Comparison of ENCODE assay signal across 1 cellular context in the genomic region with DNA sequence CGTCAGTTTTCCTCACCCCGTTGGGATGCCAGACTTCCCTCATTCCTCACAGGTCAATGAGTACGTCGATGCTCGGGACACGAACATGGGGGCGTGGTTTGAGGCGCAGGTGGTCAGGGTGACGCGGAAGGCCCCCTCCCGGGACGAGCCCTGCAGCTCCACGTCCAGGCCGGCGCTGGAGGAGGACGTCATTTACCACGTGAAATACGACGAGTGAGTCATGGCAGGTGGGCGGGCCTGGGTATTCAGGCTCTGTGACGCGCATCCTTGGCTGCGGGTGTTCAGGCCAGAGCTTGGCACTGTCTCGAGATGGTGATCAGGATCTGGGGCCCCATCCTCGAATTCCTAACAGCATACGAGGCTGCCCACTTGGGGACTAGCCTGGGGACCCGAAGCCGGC.
TF ChIP-seq lines count a peak whose summit lies in the region.

No MANE protein-coding gene starts in this region.

TF ChIP-seq in K562, 482 proteins besides CTCF, POLR2A, EP300 and RAD21:
- TF ChIP-seq, protein P1, sequence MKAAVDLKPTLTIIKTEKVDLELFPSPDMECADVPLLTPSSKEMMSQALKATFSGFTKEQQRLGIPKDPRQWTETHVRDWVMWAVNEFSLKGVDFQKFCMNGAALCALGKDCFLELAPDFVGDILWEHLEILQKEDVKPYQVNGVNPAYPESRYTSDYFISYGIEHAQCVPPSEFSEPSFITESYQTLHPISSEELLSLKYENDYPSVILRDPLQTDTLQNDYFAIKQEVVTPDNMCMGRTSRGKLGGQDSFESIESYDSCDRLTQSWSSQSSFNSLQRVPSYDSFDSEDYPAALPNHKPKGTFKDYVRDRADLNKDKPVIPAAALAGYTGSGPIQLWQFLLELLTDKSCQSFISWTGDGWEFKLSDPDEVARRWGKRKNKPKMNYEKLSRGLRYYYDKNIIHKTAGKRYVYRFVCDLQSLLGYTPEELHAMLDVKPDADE (conservative IDR thresholded peaks at IDR 0.05; ENCODE audit: control insufficient read depth, low read depth, low read length): no peak
- no peak for TF ChIP-seq SMARCA5 (IDR thresholded peaks at IDR 0.05)
- TF ChIP-seq CREM (IDR thresholded peaks at IDR 0.05; ENCODE audit: low read depth): 0 out of 2 replicates have a peak, but pooled peaks have one; percentile 21
- no peak for TF ChIP-seq ARNT (IDR thresholded peaks at IDR 0.05)
- no peak for TF ChIP-seq ZNF212 (CRISPR knock-in tag; IDR thresholded peaks at IDR 0.05)
- TF ChIP-seq NELFE (IDR thresholded peaks at IDR 0.05; ENCODE audit: insufficient read depth, insufficient read length): no peak
- TF ChIP-seq ZNF140 (CRISPR knock-in tag; IDR thresholded peaks at IDR 0.05): no peak
- TF ChIP-seq KAT2B (IDR thresholded peaks at IDR 0.05; ENCODE audit: low read depth, low read length): no peak
- TF ChIP-seq FOS (IDR thresholded peaks at IDR 0.05; ENCODE audit: extremely low read depth, insufficient read length): no peak
- no peak for TF ChIP-seq HCFC1 (IDR thresholded peaks at IDR 0.05; ENCODE audit: low read depth, low read length)
- TF ChIP-seq ELF2 (CRISPR knock-in tag; IDR thresholded peaks at IDR 0.05): no peak
- no peak for TF ChIP-seq TAF9B (IDR thresholded peaks at IDR 0.05; ENCODE audit: partially characterized antibody)
- no peak for TF ChIP-seq TCF7L2 (IDR thresholded peaks at IDR 0.05; ENCODE audit: low read depth, low read length)
- TF ChIP-seq, protein P2, sequence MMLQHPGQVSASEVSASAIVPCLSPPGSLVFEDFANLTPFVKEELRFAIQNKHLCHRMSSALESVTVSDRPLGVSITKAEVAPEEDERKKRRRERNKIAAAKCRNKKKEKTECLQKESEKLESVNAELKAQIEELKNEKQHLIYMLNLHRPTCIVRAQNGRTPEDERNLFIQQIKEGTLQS (IDR thresholded peaks at IDR 0.05): peak; percentile 42; the same call in 1 of the 2 replicates
- TF ChIP-seq, protein P2 (CRISPR knock-in tag; conservative IDR thresholded peaks at IDR 0.05): no peak
- peak; percentile 52 for TF ChIP-seq EGR1 (conservative IDR thresholded peaks at IDR 0.05)
- no peak for TF ChIP-seq ZNF445 (CRISPR knock-in tag; IDR thresholded peaks at IDR 0.05; ENCODE audit: low read depth)
- TF ChIP-seq ZNF23 (CRISPR knock-in tag; IDR thresholded peaks at IDR 0.05): no peak
- TF ChIP-seq, protein P3, sequence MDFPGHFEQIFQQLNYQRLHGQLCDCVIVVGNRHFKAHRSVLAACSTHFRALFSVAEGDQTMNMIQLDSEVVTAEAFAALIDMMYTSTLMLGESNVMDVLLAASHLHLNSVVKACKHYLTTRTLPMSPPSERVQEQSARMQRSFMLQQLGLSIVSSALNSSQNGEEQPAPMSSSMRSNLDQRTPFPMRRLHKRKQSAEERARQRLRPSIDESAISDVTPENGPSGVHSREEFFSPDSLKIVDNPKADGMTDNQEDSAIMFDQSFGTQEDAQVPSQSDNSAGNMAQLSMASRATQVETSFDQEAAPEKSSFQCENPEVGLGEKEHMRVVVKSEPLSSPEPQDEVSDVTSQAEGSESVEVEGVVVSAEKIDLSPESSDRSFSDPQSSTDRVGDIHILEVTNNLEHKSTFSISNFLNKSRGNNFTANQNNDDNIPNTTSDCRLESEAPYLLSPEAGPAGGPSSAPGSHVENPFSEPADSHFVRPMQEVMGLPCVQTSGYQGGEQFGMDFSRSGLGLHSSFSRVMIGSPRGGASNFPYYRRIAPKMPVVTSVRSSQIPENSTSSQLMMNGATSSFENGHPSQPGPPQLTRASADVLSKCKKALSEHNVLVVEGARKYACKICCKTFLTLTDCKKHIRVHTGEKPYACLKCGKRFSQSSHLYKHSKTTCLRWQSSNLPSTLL (IDR thresholded peaks at IDR 0.05): no peak
TF ChIP-seq in K562: peak in this region for 3.
